ENCODE assay signal across 1 cellular context in the genomic region with DNA sequence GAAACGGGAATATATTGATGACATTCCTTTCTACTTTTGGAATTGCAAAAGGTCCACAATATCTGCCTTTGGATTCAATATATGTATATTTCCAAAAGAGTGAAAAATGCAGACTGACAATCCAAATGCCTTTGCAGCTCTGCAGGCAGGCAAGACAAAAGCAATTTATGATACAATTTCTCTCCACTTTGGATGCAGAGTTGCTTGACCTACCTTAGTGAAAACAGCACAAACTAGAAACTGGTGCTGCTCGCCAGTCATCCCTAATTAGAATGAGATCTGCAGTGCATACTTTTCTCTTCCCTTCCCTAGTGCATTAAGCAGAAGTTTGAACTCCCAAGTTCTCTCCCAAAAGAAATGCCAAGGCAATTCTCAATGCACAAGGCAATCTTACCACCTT.
TF ChIP-seq lines count a peak whose summit lies in the region.

No MANE protein-coding gene starts in this region.

TF ChIP-seq in K562, 482 proteins besides CTCF, POLR2A, EP300 and RAD21:
- no peak for TF ChIP-seq ZNF764 (CRISPR knock-in tag; IDR thresholded peaks at IDR 0.05; ENCODE audit: low read depth)
- no peak for TF ChIP-seq CHD1 (IDR thresholded peaks at IDR 0.05; ENCODE audit: low read length)
- no peak for TF ChIP-seq MCM5 (IDR thresholded peaks at IDR 0.05; ENCODE audit: low read depth)
- no peak for TF ChIP-seq NELFE (IDR thresholded peaks at IDR 0.05; ENCODE audit: insufficient read depth, insufficient read length)
- no peak for TF ChIP-seq NR2C1 (IDR thresholded peaks at IDR 0.05)
- TF ChIP-seq NR2C1 (tag; IDR thresholded peaks at IDR 0.05), result no peak
- TF ChIP-seq, protein P1, sequence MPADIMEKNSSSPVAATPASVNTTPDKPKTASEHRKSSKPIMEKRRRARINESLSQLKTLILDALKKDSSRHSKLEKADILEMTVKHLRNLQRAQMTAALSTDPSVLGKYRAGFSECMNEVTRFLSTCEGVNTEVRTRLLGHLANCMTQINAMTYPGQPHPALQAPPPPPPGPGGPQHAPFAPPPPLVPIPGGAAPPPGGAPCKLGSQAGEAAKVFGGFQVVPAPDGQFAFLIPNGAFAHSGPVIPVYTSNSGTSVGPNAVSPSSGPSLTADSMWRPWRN (IDR thresholded peaks at IDR 0.05; ENCODE audit: low read depth), result no peak
- TF ChIP-seq ZNF316 (IDR thresholded peaks at IDR 0.05), result no peak
- no peak for TF ChIP-seq ZBTB17 (CRISPR knock-in tag; IDR thresholded peaks at IDR 0.05)
- no peak for TF ChIP-seq TCFL5 (CRISPR knock-in tag; conservative IDR thresholded peaks at IDR 0.05)
- TF ChIP-seq TGIF2 (CRISPR knock-in tag; IDR thresholded peaks at IDR 0.05), result no peak
- no peak for TF ChIP-seq TAF7 (tag; IDR thresholded peaks at IDR 0.05)
- TF ChIP-seq, protein P2, sequence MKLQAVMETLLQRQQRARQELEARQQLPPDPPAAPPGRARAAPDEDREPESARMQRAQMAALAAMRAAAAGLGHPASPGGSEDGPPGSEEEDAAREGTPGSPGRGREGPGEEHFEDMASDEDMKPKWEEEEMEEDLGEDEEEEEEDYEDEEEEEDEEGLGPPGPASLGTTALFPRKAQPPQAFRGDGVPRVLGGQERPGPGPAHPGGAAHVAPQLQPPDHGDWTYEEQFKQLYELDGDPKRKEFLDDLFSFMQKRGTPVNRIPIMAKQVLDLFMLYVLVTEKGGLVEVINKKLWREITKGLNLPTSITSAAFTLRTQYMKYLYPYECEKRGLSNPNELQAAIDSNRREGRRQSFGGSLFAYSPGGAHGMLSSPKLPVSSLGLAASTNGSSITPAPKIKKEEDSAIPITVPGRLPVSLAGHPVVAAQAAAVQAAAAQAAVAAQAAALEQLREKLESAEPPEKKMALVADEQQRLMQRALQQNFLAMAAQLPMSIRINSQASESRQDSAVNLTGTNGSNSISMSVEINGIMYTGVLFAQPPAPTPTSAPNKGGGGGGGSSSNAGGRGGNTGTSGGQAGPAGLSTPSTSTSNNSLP (IDR thresholded peaks at IDR 0.05; ENCODE audit: borderline replicate concordance, low read depth, low read length), result no peak
- no peak for TF ChIP-seq ZNF778 (CRISPR knock-in tag; IDR thresholded peaks at IDR 0.05)
- TF ChIP-seq, protein P3, sequence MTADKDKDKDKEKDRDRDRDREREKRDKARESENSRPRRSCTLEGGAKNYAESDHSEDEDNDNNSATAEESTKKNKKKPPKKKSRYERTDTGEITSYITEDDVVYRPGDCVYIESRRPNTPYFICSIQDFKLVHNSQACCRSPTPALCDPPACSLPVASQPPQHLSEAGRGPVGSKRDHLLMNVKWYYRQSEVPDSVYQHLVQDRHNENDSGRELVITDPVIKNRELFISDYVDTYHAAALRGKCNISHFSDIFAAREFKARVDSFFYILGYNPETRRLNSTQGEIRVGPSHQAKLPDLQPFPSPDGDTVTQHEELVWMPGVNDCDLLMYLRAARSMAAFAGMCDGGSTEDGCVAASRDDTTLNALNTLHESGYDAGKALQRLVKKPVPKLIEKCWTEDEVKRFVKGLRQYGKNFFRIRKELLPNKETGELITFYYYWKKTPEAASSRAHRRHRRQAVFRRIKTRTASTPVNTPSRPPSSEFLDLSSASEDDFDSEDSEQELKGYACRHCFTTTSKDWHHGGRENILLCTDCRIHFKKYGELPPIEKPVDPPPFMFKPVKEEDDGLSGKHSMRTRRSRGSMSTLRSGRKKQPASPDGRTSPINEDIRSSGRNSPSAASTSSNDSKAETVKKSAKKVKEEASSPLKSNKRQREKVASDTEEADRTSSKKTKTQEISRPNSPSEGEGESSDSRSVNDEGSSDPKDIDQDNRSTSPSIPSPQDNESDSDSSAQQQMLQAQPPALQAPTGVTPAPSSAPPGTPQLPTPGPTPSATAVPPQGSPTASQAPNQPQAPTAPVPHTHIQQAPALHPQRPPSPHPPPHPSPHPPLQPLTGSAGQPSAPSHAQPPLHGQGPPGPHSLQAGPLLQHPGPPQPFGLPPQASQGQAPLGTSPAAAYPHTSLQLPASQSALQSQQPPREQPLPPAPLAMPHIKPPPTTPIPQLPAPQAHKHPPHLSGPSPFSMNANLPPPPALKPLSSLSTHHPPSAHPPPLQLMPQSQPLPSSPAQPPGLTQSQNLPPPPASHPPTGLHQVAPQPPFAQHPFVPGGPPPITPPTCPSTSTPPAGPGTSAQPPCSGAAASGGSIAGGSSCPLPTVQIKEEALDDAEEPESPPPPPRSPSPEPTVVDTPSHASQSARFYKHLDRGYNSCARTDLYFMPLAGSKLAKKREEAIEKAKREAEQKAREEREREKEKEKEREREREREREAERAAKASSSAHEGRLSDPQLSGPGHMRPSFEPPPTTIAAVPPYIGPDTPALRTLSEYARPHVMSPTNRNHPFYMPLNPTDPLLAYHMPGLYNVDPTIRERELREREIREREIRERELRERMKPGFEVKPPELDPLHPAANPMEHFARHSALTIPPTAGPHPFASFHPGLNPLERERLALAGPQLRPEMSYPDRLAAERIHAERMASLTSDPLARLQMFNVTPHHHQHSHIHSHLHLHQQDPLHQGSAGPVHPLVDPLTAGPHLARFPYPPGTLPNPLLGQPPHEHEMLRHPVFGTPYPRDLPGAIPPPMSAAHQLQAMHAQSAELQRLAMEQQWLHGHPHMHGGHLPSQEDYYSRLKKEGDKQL (CRISPR knock-in tag; IDR thresholded peaks at IDR 0.05; ENCODE audit: borderline replicate concordance), result no peak
- TF ChIP-seq HINFP (tag; conservative IDR thresholded peaks at IDR 0.05; ENCODE audit: low read depth), result no peak
- no peak for TF ChIP-seq ZNF175 (CRISPR knock-in tag; IDR thresholded peaks at IDR 0.05; ENCODE audit: low read depth)
- no peak for TF ChIP-seq ETV6 (IDR thresholded peaks at IDR 0.05; ENCODE audit: borderline replicate concordance in 1 of 2, low read depth in 2 of 2, low read length in 1 of 2)
- no peak for TF ChIP-seq ETV6 (CRISPR knock-in tag; IDR thresholded peaks at IDR 0.05; ENCODE audit: borderline replicate concordance)
- TF ChIP-seq XRCC5 (IDR thresholded peaks at IDR 0.05; ENCODE audit: low read depth, low read length), result no peak
- no peak for TF ChIP-seq SIX5 (IDR thresholded peaks at IDR 0.05; ENCODE audit: borderline replicate concordance in 1 of 2, insufficient read depth in 1 of 2, low read depth in 1 of 2, low read length in 2 of 2)
TF ChIP-seq in K562: peak in this region for 0.
